In genomic region chr10:36325815-36326214, GRCh38 we compare ENCODE assay signal across 24 cellular contexts.
"Had no signal": no experiment of that assay in that cellular context is flagged by ENCODE, and none has a peak within 500 bp of the region (broad histone marks: within the 10 kb centered on the region; RNA-seq: fewer than 3 reads in every experiment).

No MANE protein-coding gene starts in this region.

- H3K36me3 ChIP-seq: neural progenitor cell, ovary, right lobe of liver, sigmoid colon, stomach, thoracic aorta, thyroid gland, tibial nerve, upper lobe of left lung had no signal

- H3K27ac ChIP-seq: neural progenitor cell, ovary, parathyroid adenoma, psoas muscle, right lobe of liver, stomach, thoracic aorta, thyroid gland, tibial nerve, upper lobe of left lung had no signal

- DNase-seq: natural killer cell; occipital lobe; ovary; posterior cingulate gyrus; psoas muscle; right cardiac atrium; right lobe of liver; sigmoid colon; small intestine; stimulated activated CD4-positive, alpha-beta T cell treated with anti-CD3 and anti-CD28 coated beads, Interleukin-15, amount 100 ng/mL, for 24 hours; stimulated activated CD4-positive, alpha-beta T cell treated with anti-CD3 and anti-CD28 coated beads, Interleukin-2, amount 100 ng/mL, for 24 hours; stimulated activated CD4-positive, alpha-beta T cell treated with anti-CD3 and anti-CD28 coated beads, Interleukin-2, amount 100 ng/mL, for 48 hours; stimulated activated CD4-positive, alpha-beta T cell treated with anti-CD3 and anti-CD28 coated beads, Interleukin-4, amount 100 ng/mL, for 24 hours; stimulated activated naive B cell treated with anti-CD40 and anti-IgM and Interleukin-4, amounts not matched to agents 10 μg/mL and 1 μg/mL and 100 μg/mL, for 72 hours; stimulated activated naive CD4-positive, alpha-beta T cell treated with Interleukin-2 at 50 U/mL for 16 hours; stomach; thyroid gland; trophoblast cell; upper lobe of left lung had no signal

- H3K9ac ChIP-seq: neural progenitor cell, parathyroid adenoma had no signal

- H2AFZ ChIP-seq: neural progenitor cell, parathyroid adenoma had no signal

- H3K79me2 ChIP-seq: parathyroid adenoma had no signal

- ATAC-seq: natural killer cell; psoas muscle; right cardiac atrium; right lobe of liver; stimulated activated effector memory CD8-positive, alpha-beta T cell treated with anti-CD3 and anti-CD28 coated beads, Interleukin-12 subunit alpha, Interleukin-12 subunit beta, amount 100 ng/mL, for 72 hours; stimulated activated naive B cell treated with anti-CD40 and anti-IgM and Interleukin-4, amounts not matched to agents 10 μg/mL and 1 μg/mL and 100 μg/mL, for 72 hours had no signal

- H3K4me3 ChIP-seq: neural progenitor cell, ovary, psoas muscle, right lobe of liver, sigmoid colon, stomach, thoracic aorta, thyroid gland, tibial nerve, upper lobe of left lung had no signal

- H3K4me2 ChIP-seq: neural progenitor cell had no signal

- H3K4me1 ChIP-seq: neural progenitor cell, parathyroid adenoma, psoas muscle, right lobe of liver, stomach, tibial nerve had no signal

- H3K9me3 ChIP-seq: ovary, psoas muscle, right lobe of liver, sigmoid colon, thoracic aorta, thyroid gland, tibial nerve, upper lobe of left lung had no signal

- H3K27me3 ChIP-seq: neural progenitor cell, ovary, right lobe of liver, sigmoid colon, stomach, thyroid gland, tibial nerve, upper lobe of left lung had no signal
